In the genomic region with DNA sequence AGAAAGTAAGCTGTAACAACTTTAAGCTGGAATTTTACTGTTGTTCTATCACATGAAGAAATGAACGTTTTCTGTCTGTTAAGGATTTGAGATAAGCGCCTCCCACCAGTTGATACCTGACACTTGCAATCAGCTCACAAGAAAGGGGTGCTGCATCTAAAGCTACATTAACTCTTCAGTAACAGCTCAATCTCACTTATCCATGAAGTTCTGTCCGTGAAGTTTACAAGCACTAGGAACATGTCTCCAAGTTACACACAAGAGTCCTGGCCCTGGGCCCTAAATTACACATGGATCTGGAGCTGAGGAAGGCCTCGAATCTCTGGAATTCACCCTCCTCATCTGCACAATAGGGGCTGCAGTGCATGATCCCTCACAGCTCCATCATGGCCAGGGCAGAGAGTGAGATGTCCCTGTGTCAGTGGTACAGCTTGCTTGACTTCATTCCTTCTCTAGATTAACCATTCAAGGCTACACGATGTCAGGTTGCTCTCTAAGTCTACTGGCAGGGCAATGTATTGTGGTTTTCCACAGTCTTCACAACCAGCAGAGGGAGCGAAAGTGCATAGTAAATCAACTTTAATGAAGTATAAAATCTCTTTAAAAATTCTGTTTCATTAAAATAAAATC, we compare ENCODE assay signal across 8 cellular contexts.
DNase-seq lines count a peak whose midpoint lies in the region; ATAC-seq lines count a peak whose summit lies in the region.

No MANE protein-coding gene starts in this region.

- H3K27me3 Mint-ChIP-seq in activated CD4-positive, alpha-beta T cell treated with anti-CD3 and anti-CD28 coated beads for 36 hours: peaks cover 6% of the 10 kb centered on the region

- no peak overlapping the region for H3K4me3 Mint-ChIP-seq in activated CD4-positive, alpha-beta T cell treated with anti-CD3 and anti-CD28 coated beads for 36 hours

- no peaks in the 10 kb centered on the region for H3K36me3 Mint-ChIP-seq in activated CD4-positive, alpha-beta T cell treated with anti-CD3 and anti-CD28 coated beads for 36 hours (ENCODE audit: low read depth)

- CTCF ChIA-PET in activated CD4-positive, alpha-beta T cell treated with anti-CD3 and anti-CD28 coated beads for 36 hours (lab: Charles Lee): interaction anchor here (1.0 to 1.2 kb wide), 2 partner anchors 9 to 10 kb away, joined by 3 read pairs; no protein-coding TSS in a partner anchor

- no peaks in the 10 kb centered on the region for H3K4me1 Mint-ChIP-seq in activated CD4-positive, alpha-beta T cell treated with anti-CD3 and anti-CD28 coated beads for 36 hours

- intact Hi-C loops in activated CD4-positive, alpha-beta T cell treated with anti-CD3 and anti-CD28 coated beads for 36 hours (cut with DNase I, micrococcal nuclease): loop anchor here in 1 of 2 experiments (5.0 kb wide), 1 partner anchor 301 kb away; no protein-coding TSS in a partner anchor

- DNase-seq in AG20443 (ENCODE audit: low spot score) (peak; percentile 35), HT1080 (ENCODE audit: low read depth) (peak; percentile 28), amniotic epithelial cell (ENCODE audit: low read depth) (peak; percentile 63), kidney glomerular epithelial cell (lab: John Stamatoyannopoulos, UW) (peak; percentile 71), germinal center (ENCODE audit: low spot score) (no peak), CD1c-positive myeloid dendritic cell (ENCODE audit: extremely low spot score) (no peak)
- DNase-seq in activated CD4-positive, alpha-beta T cell treated with anti-CD3 and anti-CD28 coated beads for 36 hours: no peak

- no peak for ATAC-seq in activated CD4-positive, alpha-beta T cell treated with anti-CD3 and anti-CD28 coated beads for 36 hours
- ATAC-seq in GM18498 (IDR thresholded peaks at IDR 0.05; ENCODE audit: unreplicated experiment): no peak

- H3K9me3 Mint-ChIP-seq in activated CD4-positive, alpha-beta T cell treated with anti-CD3 and anti-CD28 coated beads for 36 hours (ENCODE audit: low read depth): no peaks in the 10 kb centered on the region

- POLR2A ChIA-PET in activated CD4-positive, alpha-beta T cell treated with anti-CD3 and anti-CD28 coated beads for 36 hours (lab: Charles Lee): no interaction called here

- H3K27ac Mint-ChIP-seq in activated CD4-positive, alpha-beta T cell treated with anti-CD3 and anti-CD28 coated beads for 36 hours: no peak overlapping the region

Comparison
In these comparisons a context has a peak if more than half of its experiments do, and no peak if none do; other contexts are left out.
1. DNase-seq: peak in AG20443 (single experiment), HT1080 (single experiment), amniotic epithelial cell (single experiment) and kidney glomerular epithelial cell (single experiment); none in activated CD4-positive, alpha-beta T cell treated with anti-CD3 and anti-CD28 coated beads for 36 hours (single experiment), germinal center (single experiment) and CD1c-positive myeloid dendritic cell (single experiment).